In the genomic region with DNA sequence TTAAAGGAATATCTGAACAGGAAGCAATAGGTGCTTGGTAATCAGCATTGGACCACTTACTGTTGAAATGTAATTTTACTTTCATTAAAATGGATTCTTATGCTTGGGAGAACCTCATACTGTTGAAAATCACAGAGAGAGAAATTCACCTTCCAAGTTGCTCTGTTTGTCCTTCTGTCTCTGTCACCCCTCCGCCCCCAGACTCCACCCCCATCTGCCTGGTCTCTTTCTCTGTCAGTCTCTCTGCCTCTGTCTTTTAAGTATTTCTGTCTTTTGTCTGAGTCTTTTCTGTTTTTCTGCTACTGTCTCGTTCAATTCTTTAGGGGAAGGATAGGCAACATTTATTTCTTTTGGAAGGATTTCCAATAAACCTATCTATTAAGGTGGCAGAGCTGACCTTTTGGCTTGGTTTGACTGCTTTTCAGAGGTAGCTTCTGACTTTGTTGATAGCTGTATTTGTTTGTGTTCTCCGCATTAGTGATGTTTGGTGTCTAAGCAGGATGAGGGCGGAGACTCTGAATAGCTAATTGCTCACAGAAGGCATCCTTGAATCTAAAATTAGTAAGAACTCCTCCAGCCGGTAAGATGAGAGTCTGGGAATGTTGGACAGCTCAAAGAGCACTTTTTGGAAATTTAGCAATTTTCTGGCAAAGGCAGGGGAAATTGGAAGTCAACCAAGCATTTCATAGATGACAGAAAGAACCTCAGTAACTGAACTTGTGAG, we compare ENCODE assay signal across 9 cellular contexts.
DNase-seq lines count a peak whose midpoint lies in the region; ATAC-seq and TF ChIP-seq lines count a peak whose summit lies in the region.
"Had no signal": no experiment of that assay in that cellular context is flagged by ENCODE, and none has a peak within 500 bp of the region (broad histone marks: within the 10 kb centered on the region; RNA-seq: fewer than 3 reads in every experiment).

No MANE protein-coding gene starts in this region.

- no peak overlapping the region for H3K27ac Mint-ChIP-seq in activated naive CD4-positive, alpha-beta T cell treated with anti-CD3 and anti-CD28 coated beads, Interleukin-2, amount 10 ng/mL, durations not matched to agents 7 days and 5 days

- no peaks in the 10 kb centered on the region for H3K27me3 Mint-ChIP-seq in activated naive CD4-positive, alpha-beta T cell treated with anti-CD3 and anti-CD28 coated beads, Interleukin-2, amount 10 ng/mL, durations not matched to agents 7 days and 5 days

- peak; percentile 53 for DNase-seq in activated naive CD4-positive, alpha-beta T cell treated with Interleukin-2 at 50 U/mL for 16 hours
- DNase-seq in activated naive CD4-positive, alpha-beta T cell treated with anti-CD3 and anti-CD28 coated beads, Interleukin-2, amount 10 ng/mL, durations not matched to agents 7 days and 5 days, result no peak
- DNase-seq in choroid plexus epithelial cell (ENCODE audit: low read depth), result peak; percentile 61
- DNase-seq in right lobe of liver, result no peak
- DNase-seq in thyroid gland, result no peak
- DNase-seq in NK-92 (lab: John Stamatoyannopoulos, UW; ENCODE audit: unreplicated experiment), result no peak
- DNase-seq in PC-9, result no peak
- DNase-seq: SJCRH30 had no signal

- peak; percentile 15 to 50 (median 38) for ATAC-seq in right lobe of liver
- no peak for ATAC-seq in HG03521 (IDR thresholded peaks at IDR 0.05; ENCODE audit: unreplicated experiment)

- H3K4me3 Mint-ChIP-seq in activated naive CD4-positive, alpha-beta T cell treated with anti-CD3 and anti-CD28 coated beads, Interleukin-2, amount 10 ng/mL, durations not matched to agents 7 days and 5 days, result no peak overlapping the region

- peak; percentile 38 for TF ChIP-seq POLR2A in right lobe of liver (IDR thresholded peaks at IDR 0.05)
- no peak for TF ChIP-seq POLR2A in thyroid gland (IDR thresholded peaks at IDR 0.05)

- no peaks in the 10 kb centered on the region for H3K9me3 Mint-ChIP-seq in activated naive CD4-positive, alpha-beta T cell treated with anti-CD3 and anti-CD28 coated beads, Interleukin-2, amount 10 ng/mL, durations not matched to agents 7 days and 5 days

- H4K20me1 ChIP-seq in PC-9 (ENCODE audit: insufficient read depth), result 0 out of 2 replicates have a peak, but pooled peaks cover 3% of the 10 kb centered on the region

- H3K36me3 Mint-ChIP-seq in activated naive CD4-positive, alpha-beta T cell treated with anti-CD3 and anti-CD28 coated beads, Interleukin-2, amount 10 ng/mL, durations not matched to agents 7 days and 5 days, result peaks cover 5% of the 10 kb centered on the region

- BruUV-seq in PC-9 (replicated peaks; lab: Mats Ljungman, UMichigan), result no TSS peak

- H3K4me3 ChIP-seq in choroid plexus epithelial cell (ENCODE audit: low read depth, low read length) (peak overlapping the region; percentile 64), right lobe of liver (peak overlapping the region in 2 of 3 donors; percentile 1 to 15), thyroid gland (replicated peaks in 1 of 3) (peak overlapping the region in 1 of 3 donors; percentile 23), PC-9 (no peak overlapping the region)
- H3K4me3 ChIP-seq: SJCRH30 had no signal

- H3K36me3 ChIP-seq in right lobe of liver (no peaks in the 10 kb centered on the region), thyroid gland (no peaks in the 10 kb centered on the region), PC-9 (ENCODE audit: low read depth) (no peaks in the 10 kb centered on the region)
- H3K36me3 ChIP-seq: SJCRH30 had no signal

- H3K4me1 Mint-ChIP-seq in activated naive CD4-positive, alpha-beta T cell treated with anti-CD3 and anti-CD28 coated beads, Interleukin-2, amount 10 ng/mL, durations not matched to agents 7 days and 5 days, result peaks cover 39% of the 10 kb centered on the region

- intact Hi-C loops in right lobe of liver (cut with DNase I), result no loop called here
- intact Hi-C loops in thyroid gland (cut with DNase I), result no loop called here
- intact Hi-C loops in PC-9 (cut with micrococcal nuclease; ENCODE audit: unreplicated experiment), result no loop called here

- CTCF ChIA-PET in activated naive CD4-positive, alpha-beta T cell treated with anti-CD3 and anti-CD28 coated beads, Interleukin-2, amount 10 ng/mL, durations not matched to agents 7 days and 5 days (lab: Charles Lee), result no interaction called here
- CTCF ChIA-PET in PC-9 (lab: Charles Lee), result no interaction called here

- H3K9me2 ChIP-seq in PC-9 (ENCODE audit: insufficient read depth), result no peaks in the 10 kb centered on the region

- TF ChIP-seq CTCF in choroid plexus epithelial cell (conservative IDR thresholded peaks at IDR 0.05; ENCODE audit: low read depth, low read length), result no peak
- no peak for TF ChIP-seq CTCF in right lobe of liver (IDR thresholded peaks at IDR 0.05)
- TF ChIP-seq CTCF in thyroid gland (IDR thresholded peaks at IDR 0.05), result no peak
- no peak for TF ChIP-seq CTCF in PC-9 (conservative IDR thresholded peaks at IDR 0.05)

- H3F3A ChIP-seq in PC-9 (ENCODE audit: insufficient read depth, low read depth), result no peaks in the 10 kb centered on the region; the same call in none of the 2 replicates

- H3K27me3 ChIP-seq in right lobe of liver (no peaks in the 10 kb centered on the region), thyroid gland (no peaks in the 10 kb centered on the region), PC-9 (ENCODE audit: insufficient read depth, low read depth) (no peaks in the 10 kb centered on the region)
- H3K27me3 ChIP-seq: SJCRH30 had no signal

- no peaks in the 10 kb centered on the region for H3K9me3 ChIP-seq in right lobe of liver
- H3K9me3 ChIP-seq in thyroid gland, result no peaks in the 10 kb centered on the region
- no peaks in the 10 kb centered on the region for H3K9me3 ChIP-seq in PC-9 (ENCODE audit: insufficient read depth, low read depth)
- H3K9me3 ChIP-seq: SJCRH30 had no signal

- POLR2A ChIA-PET in PC-9 (lab: Charles Lee; ENCODE audit: unreplicated experiment), result no interaction called here

- no peak overlapping the region for H2AFZ ChIP-seq in PC-9

- H3K4me1 ChIP-seq in right lobe of liver (peaks cover 0 to 21% (median 6%) of the 10 kb centered on the region in 4 donors), thyroid gland (peaks cover 31 to 53% of the 10 kb centered on the region in 2 donors), PC-9 (replicated peaks; ENCODE audit: insufficient read depth) (no peaks in the 10 kb centered on the region)

- H3K27ac ChIP-seq in right lobe of liver, result peak overlapping the region; percentile 17 to 78 (median 41)
- H3K27ac ChIP-seq in thyroid gland, result peak overlapping the region; percentile 65 to 77 (median 68)
- H3K27ac ChIP-seq in PC-9, result no peak overlapping the region
- H3K27ac ChIP-seq: SJCRH30 had no signal

- 45% methylated on average over 5 of the region's 5 CpGs for WGBS in right lobe of liver (ENCODE audit: insufficient coverage, low coverage, low lambda C conversion rate, missing lambda C conversion rate)
- WGBS in thyroid gland, 2 donors, result 51 to 58% methylated on average over 5 of the region's 5 CpGs

- H3K79me2 ChIP-seq in PC-9 (ENCODE audit: low read depth), result peaks cover 3% of the 10 kb centered on the region; the same call in 1 of the 2 replicates

- no peak overlapping the region for H3K4me2 ChIP-seq in PC-9

Comparison
In these comparisons a context has a peak if more than half of its experiments do, and no peak if none do; other contexts are left out.
1. DNase-seq: peak in activated naive CD4-positive, alpha-beta T cell treated with Interleukin-2 at 50 U/mL for 16 hours (single experiment) and choroid plexus epithelial cell (single experiment); none in activated naive CD4-positive, alpha-beta T cell treated with anti-CD3 and anti-CD28 coated beads, Interleukin-2, amount 10 ng/mL, durations not matched to agents 7 days and 5 days (single experiment), right lobe of liver (0 of 3), thyroid gland (0 of 2), NK-92 (single experiment) and PC-9 (0 of 2).